Comparison of ENCODE assay signal across 10 cellular contexts in the genomic region with DNA sequence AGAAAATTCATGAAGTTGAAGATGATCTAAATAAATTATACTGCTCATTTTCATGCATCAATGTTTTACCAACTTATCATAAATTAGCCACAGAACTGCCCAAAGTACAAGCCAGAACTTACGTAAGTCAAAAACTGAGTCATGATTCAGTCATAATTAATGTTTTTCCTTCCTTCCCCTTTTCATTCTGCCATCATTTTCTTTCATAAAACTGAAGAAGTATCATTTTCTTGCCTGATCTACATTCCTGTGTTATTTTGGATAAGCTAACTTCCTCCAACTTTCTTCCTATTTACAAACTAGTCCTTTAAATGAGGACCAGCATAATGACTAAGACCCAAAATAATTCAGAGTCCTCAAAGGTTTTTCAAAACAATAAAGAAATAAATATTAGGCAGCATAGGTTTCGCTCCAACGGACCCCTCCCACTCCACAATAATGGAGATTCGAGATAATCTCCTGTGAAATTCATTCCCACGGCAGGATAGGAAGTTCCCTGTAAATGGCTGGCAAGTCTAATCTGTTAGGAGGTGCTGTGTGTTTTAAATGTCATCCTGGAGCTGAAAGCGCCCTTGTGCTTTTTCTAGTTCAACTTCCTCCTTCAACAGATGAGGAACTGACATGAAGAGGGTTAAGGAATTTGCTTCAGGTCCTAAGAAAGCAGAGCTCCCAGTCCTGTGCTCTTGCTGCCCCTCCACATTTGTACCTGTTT.
DNase-seq lines count a peak whose midpoint lies in the region; ATAC-seq and TF ChIP-seq lines count a peak whose summit lies in the region.
"Had no signal": no experiment of that assay in that cellular context is flagged by ENCODE, and none has a peak within 500 bp of the region (broad histone marks: within the 10 kb centered on the region; RNA-seq: fewer than 3 reads in every experiment).

No MANE protein-coding gene starts in this region.

- ATAC-seq in psoas muscle: no peak
- ATAC-seq in GM18870 (IDR thresholded peaks at IDR 0.05; ENCODE audit: unreplicated experiment): no peak
- no peak for ATAC-seq in GM18861 (IDR thresholded peaks at IDR 0.05; ENCODE audit: unreplicated experiment)
- ATAC-seq: esophagus mucosa; stimulated activated naive B cell treated with anti-CD40 and anti-IgM and Interleukin-4, amounts not matched to agents 10 μg/mL and 1 μg/mL and 100 μg/mL, for 72 hours had no signal

- intact Hi-C loops in psoas muscle (cut with DNase I): no loop called here

- no peaks in the 10 kb centered on the region for H3K9me2 ChIP-seq in SK-N-SH

- H3K4me2 ChIP-seq in SK-N-SH: peak overlapping the region; percentile 30

- POLR2A ChIA-PET in SK-N-SH (lab: Yijun Ruan, JAX): no interaction called here

- H3K36me3 ChIP-seq in SK-N-SH (replicated peaks in 1 of 2; ENCODE audit: control insufficient read depth in 1 of 2, insufficient read depth in 2 of 2, low read length in 1 of 2) (peaks cover 0 to 40% of the 10 kb centered on the region in 2 experiments), psoas muscle (ENCODE audit: insufficient read depth in 1 of 2, low read depth in 1 of 2) (peaks cover 4 to 35% of the 10 kb centered on the region in 2 donors)

- no peaks in the 10 kb centered on the region for H3K27me3 ChIP-seq in SK-N-SH (ENCODE audit: insufficient read depth)
- H3K27me3 ChIP-seq in psoas muscle (ENCODE audit: insufficient read depth in 3 of 3, low read length in 2 of 3): no peaks in the 10 kb centered on the region

- peak overlapping the region; percentile 73; the same call in 1 of the 2 replicates for H2AFZ ChIP-seq in SK-N-SH (ENCODE audit: low read depth)

- no peak for TF ChIP-seq EP300 in SK-N-SH (IDR thresholded peaks at IDR 0.05; ENCODE audit: borderline replicate concordance in 1 of 2, low read depth in 1 of 2, low read length in 1 of 2)

- no peak for TF ChIP-seq CTCF in SK-N-SH (IDR thresholded peaks at IDR 0.05)
- TF ChIP-seq CTCF in fibroblast of pulmonary artery (IDR thresholded peaks at IDR 0.05; ENCODE audit: low read length, missing control alignments): no peak
- no peak for TF ChIP-seq CTCF in psoas muscle (IDR thresholded peaks at IDR 0.05)

- DNase-seq in GDM1 (lab: John Stamatoyannopoulos, UW) (peak; percentile 20), SK-N-SH (no peak), fibroblast of pulmonary artery (ENCODE audit: low read depth) (peak; percentile 75), psoas muscle (no peak), NCI-H345 (lab: John Stamatoyannopoulos, UW) (no peak), NCI-H1092 treated with DMSO at 0.1 percent for 48 hours (lab: John Stamatoyannopoulos, UW) (no peak)
- DNase-seq: stimulated activated naive B cell treated with anti-CD40 and anti-IgM and Interleukin-4, amounts not matched to agents 10 μg/mL and 1 μg/mL and 100 μg/mL, for 72 hours had no signal

- H4K20me1 ChIP-seq in SK-N-SH (ENCODE audit: insufficient read depth): no peaks in the 10 kb centered on the region

- CTCF ChIA-PET in SK-N-SH (lab: Yijun Ruan, JAX): interaction anchor here (2.2 kb wide), 1 partner anchor 211 kb away, joined by 4 read pairs; no protein-coding TSS in a partner anchor

- WGBS in SK-N-SH (ENCODE audit: low lambda C conversion rate): 73% methylated on average over 6 of the region's 6 CpGs
- 46 to 49% (median 49%) methylated on average over 6 of the region's 6 CpGs for WGBS in psoas muscle, 3 donors

- no peaks in the 10 kb centered on the region for H3K9me3 ChIP-seq in SK-N-SH
- H3K9me3 ChIP-seq in psoas muscle: no peaks in the 10 kb centered on the region

- no peaks in the 10 kb centered on the region for H3K79me2 ChIP-seq in SK-N-SH (ENCODE audit: insufficient read depth)

- H3K4me1 ChIP-seq in SK-N-SH (ENCODE audit: control insufficient read depth in 1 of 2, insufficient read depth in 2 of 2, low read depth in 1 of 2, low read length in 1 of 2): peaks cover 0 to 14% of the 10 kb centered on the region in 2 experiments; a peak in 3 of 4 replicates
- H3K4me1 ChIP-seq in psoas muscle: peaks cover 1% of the 10 kb centered on the region

- H3K9ac ChIP-seq in SK-N-SH: no peak overlapping the region; the same call in 1 of the 2 replicates

- no peak for TF ChIP-seq RAD21 in SK-N-SH (IDR thresholded peaks at IDR 0.05; ENCODE audit: low read length)

- no peak overlapping the region for H3K4me3 ChIP-seq in SK-N-SH (ENCODE audit: low read depth in 2 of 2, low read length in 1 of 2)
- H3K4me3 ChIP-seq in fibroblast of pulmonary artery (replicated peaks; ENCODE audit: low read depth, low read length): peak overlapping the region; percentile 6
- no peak overlapping the region for H3K4me3 ChIP-seq in psoas muscle

- peak overlapping the region in 1 of 2 experiments; percentile 68; a peak in 2 of 4 replicates for H3K27ac ChIP-seq in SK-N-SH (ENCODE audit: low read depth in 2 of 2, low read length in 1 of 2)
- peak overlapping the region; percentile 14 for H3K27ac ChIP-seq in psoas muscle

- H3F3A ChIP-seq in SK-N-SH (replicated peaks; ENCODE audit: insufficient read depth): peaks cover 20% of the 10 kb centered on the region

TF ChIP-seq in SK-N-SH, 30 proteins besides CTCF, POLR2A, EP300 and RAD21 (continues in another document):
- TF ChIP-seq, protein P1, sequence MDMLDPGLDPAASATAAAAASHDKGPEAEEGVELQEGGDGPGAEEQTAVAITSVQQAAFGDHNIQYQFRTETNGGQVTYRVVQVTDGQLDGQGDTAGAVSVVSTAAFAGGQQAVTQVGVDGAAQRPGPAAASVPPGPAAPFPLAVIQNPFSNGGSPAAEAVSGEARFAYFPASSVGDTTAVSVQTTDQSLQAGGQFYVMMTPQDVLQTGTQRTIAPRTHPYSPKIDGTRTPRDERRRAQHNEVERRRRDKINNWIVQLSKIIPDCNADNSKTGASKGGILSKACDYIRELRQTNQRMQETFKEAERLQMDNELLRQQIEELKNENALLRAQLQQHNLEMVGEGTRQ (IDR thresholded peaks at IDR 0.05; ENCODE audit: borderline replicate concordance, low read depth, low read length): no peak
- TF ChIP-seq RFX5 (IDR thresholded peaks at IDR 0.05; ENCODE audit: low read length): no peak
- TF ChIP-seq SIN3A (IDR thresholded peaks at IDR 0.05; ENCODE audit: borderline replicate concordance, low read depth, low read length): no peak
- TF ChIP-seq FOSL2 (IDR thresholded peaks at IDR 0.05; ENCODE audit: borderline replicate concordance, low read depth): peak; percentile 75; the same call in 1 of the 2 replicates
- TF ChIP-seq, protein P2, sequence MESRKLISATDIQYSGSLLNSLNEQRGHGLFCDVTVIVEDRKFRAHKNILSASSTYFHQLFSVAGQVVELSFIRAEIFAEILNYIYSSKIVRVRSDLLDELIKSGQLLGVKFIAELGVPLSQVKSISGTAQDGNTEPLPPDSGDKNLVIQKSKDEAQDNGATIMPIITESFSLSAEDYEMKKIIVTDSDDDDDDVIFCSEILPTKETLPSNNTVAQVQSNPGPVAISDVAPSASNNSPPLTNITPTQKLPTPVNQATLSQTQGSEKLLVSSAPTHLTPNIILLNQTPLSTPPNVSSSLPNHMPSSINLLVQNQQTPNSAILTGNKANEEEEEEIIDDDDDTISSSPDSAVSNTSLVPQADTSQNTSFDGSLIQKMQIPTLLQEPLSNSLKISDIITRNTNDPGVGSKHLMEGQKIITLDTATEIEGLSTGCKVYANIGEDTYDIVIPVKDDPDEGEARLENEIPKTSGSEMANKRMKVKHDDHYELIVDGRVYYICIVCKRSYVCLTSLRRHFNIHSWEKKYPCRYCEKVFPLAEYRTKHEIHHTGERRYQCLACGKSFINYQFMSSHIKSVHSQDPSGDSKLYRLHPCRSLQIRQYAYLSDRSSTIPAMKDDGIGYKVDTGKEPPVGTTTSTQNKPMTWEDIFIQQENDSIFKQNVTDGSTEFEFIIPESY (IDR thresholded peaks at IDR 0.05; ENCODE audit: borderline replicate concordance, low read depth): no peak
- no peak for TF ChIP-seq NRF1 (IDR thresholded peaks at IDR 0.05; ENCODE audit: low read depth, low read length)
- TF ChIP-seq MXI1 (IDR thresholded peaks at IDR 0.05; ENCODE audit: low read depth, low read length): no peak
- no peak for TF ChIP-seq TAF1 (IDR thresholded peaks at IDR 0.05; ENCODE audit: borderline replicate concordance, low read depth, low read length)
- TF ChIP-seq TCF12 (IDR thresholded peaks at IDR 0.05): peak; percentile 56
- TF ChIP-seq CHD2 (IDR thresholded peaks at IDR 0.05; ENCODE audit: low read length, partially characterized antibody): no peak
- TF ChIP-seq EZH2phosphoT487 (IDR thresholded peaks at IDR 0.05; ENCODE audit: borderline replicate concordance, low read depth): no peak
- TF ChIP-seq FOXJ3 (CRISPR knock-in tag; IDR thresholded peaks at IDR 0.05): no peak
- TF ChIP-seq RCOR1 (IDR thresholded peaks at IDR 0.05; ENCODE audit: low read length): no peak
- TF ChIP-seq, protein P3, sequence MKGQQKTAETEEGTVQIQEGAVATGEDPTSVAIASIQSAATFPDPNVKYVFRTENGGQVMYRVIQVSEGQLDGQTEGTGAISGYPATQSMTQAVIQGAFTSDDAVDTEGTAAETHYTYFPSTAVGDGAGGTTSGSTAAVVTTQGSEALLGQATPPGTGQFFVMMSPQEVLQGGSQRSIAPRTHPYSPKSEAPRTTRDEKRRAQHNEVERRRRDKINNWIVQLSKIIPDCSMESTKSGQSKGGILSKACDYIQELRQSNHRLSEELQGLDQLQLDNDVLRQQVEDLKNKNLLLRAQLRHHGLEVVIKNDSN (IDR thresholded peaks at IDR 0.05; ENCODE audit: borderline replicate concordance, low read depth): no peak
- no peak for TF ChIP-seq GABPA (IDR thresholded peaks at IDR 0.05; ENCODE audit: low read depth)
- TF ChIP-seq, protein P4, sequence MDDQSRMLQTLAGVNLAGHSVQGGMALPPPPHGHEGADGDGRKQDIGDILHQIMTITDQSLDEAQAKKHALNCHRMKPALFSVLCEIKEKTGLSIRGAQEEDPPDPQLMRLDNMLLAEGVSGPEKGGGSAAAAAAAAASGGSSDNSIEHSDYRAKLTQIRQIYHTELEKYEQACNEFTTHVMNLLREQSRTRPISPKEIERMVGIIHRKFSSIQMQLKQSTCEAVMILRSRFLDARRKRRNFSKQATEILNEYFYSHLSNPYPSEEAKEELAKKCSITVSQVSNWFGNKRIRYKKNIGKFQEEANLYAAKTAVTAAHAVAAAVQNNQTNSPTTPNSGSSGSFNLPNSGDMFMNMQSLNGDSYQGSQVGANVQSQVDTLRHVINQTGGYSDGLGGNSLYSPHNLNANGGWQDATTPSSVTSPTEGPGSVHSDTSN (IDR thresholded peaks at IDR 0.05): peak; percentile 82
- TF ChIP-seq YY1 (IDR thresholded peaks at IDR 0.05; ENCODE audit: low read depth): 0 out of 2 replicates have a peak, but pooled peaks have one; percentile 26
- TF ChIP-seq SMC3 (IDR thresholded peaks at IDR 0.05; ENCODE audit: low read depth, low read length): no peak
- TF ChIP-seq NFIC (IDR thresholded peaks at IDR 0.05; ENCODE audit: borderline replicate concordance): no peak

Comparison
In these comparisons a context has a peak if more than half of its experiments do, and no peak if none do; other contexts are left out.
1. DNase-seq: peak in GDM1 (single experiment) and fibroblast of pulmonary artery (single experiment); none in SK-N-SH (single experiment), psoas muscle (0 of 2), NCI-H345 (single experiment) and NCI-H1092 treated with DMSO at 0.1 percent for 48 hours (single experiment).